Comparison of ENCODE assay signal across 8 cellular contexts in the genomic region with DNA sequence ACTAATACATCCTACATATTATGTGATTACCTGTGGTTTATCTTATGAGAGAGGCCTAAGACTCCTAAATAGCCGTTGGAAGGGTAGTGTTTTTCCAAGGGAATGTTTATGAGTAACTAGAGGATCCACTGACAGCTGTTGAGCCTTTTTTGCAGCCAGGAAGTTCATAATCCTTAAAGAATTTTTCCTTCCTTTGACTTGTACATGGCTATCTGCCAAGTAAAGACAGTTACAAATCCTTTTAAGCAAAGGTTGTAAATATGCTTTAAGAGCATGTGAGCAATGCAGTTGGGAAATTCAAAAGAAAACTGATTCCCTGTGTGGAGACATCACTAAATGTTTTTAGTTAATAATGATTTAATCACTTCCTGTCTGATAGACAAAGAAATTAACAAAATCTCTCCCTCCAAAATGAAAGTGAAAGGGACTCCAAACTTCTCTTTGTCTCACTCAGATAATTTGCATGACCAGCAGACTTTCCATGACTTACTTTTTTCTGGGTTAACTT.
DNase-seq lines count a peak whose midpoint lies in the region; ATAC-seq, FAIRE-seq and TF ChIP-seq lines count a peak whose summit lies in the region.

No MANE protein-coding gene starts in this region.

- no peak for TF ChIP-seq CTCF in A673 (conservative IDR thresholded peaks at IDR 0.05; ENCODE audit: low read depth, low read length)
- no peak for TF ChIP-seq CTCF in SK-N-SH (IDR thresholded peaks at IDR 0.05)

- H3K4me1 ChIP-seq in A673 (ENCODE audit: insufficient read depth, low read length, poor library complexity, severe bottlenecking): peaks cover 48% of the 10 kb centered on the region
- H3K4me1 ChIP-seq in SK-N-SH (ENCODE audit: control insufficient read depth in 1 of 2, insufficient read depth in 2 of 2, low read depth in 1 of 2, low read length in 1 of 2): peaks cover 3 to 18% of the 10 kb centered on the region in 2 experiments; a peak in 3 of 4 replicates

- H3K27ac ChIP-seq in A673 (ENCODE audit: low read depth, low read length, poor library complexity, severe bottlenecking) (peak overlapping the region; percentile 57), SK-N-SH (ENCODE audit: low read depth in 2 of 2, low read length in 1 of 2) (peak overlapping the region; percentile 78 to 82; a peak in 3 of 4 replicates)

- peak overlapping the region; percentile 6; the same call in 1 of the 2 replicates for H3K9ac ChIP-seq in SK-N-SH

- POLR2A ChIA-PET in A673 (lab: Charles Lee; ENCODE audit: low non-redundant PET): no interaction called here
- POLR2A ChIA-PET in SK-N-SH (lab: Yijun Ruan, JAX): no interaction called here

- TF ChIP-seq EP300 in SK-N-SH (IDR thresholded peaks at IDR 0.05; ENCODE audit: borderline replicate concordance in 1 of 2, low read depth in 1 of 2, low read length in 1 of 2): peak in 1 of 2 experiments; percentile 89; a peak in 2 of 4 replicates

- H3K4me3 ChIP-seq in A673 (ENCODE audit: low read depth, low read length, poor library complexity, severe bottlenecking) (peak overlapping the region; percentile 15), SK-N-SH (ENCODE audit: low read depth in 2 of 2, low read length in 1 of 2) (peak overlapping the region; percentile 23 to 47; a peak in 3 of 4 replicates)

- H3K36me3 ChIP-seq in A673 (ENCODE audit: insufficient read depth, low read length, poor library complexity, severe bottlenecking) (no peaks in the 10 kb centered on the region), SK-N-SH (replicated peaks in 1 of 2; ENCODE audit: control insufficient read depth in 1 of 2, insufficient read depth in 2 of 2, low read length in 1 of 2) (no peaks in the 10 kb centered on the region)

- peaks cover 13% of the 10 kb centered on the region for H3F3A ChIP-seq in SK-N-SH (replicated peaks; ENCODE audit: insufficient read depth)

- no peak for FAIRE-seq in urothelium cell line (lab: Jason Lieb, UNC)

- intact Hi-C loops in A673 (cut with micrococcal nuclease; ENCODE audit: unreplicated experiment): loop anchor here (5.0 to 10.0 kb wide), 2 partner anchors 245 to 403 kb away; no protein-coding TSS in a partner anchor

- no peak for TF ChIP-seq RAD21 in SK-N-SH (IDR thresholded peaks at IDR 0.05; ENCODE audit: low read length)

- H3K9me2 ChIP-seq in SK-N-SH: no peaks in the 10 kb centered on the region

- ATAC-seq in GM18519 (IDR thresholded peaks at IDR 0.05; ENCODE audit: low FRiP score, unreplicated experiment) (peak; percentile 81), HG03175 (IDR thresholded peaks at IDR 0.05; ENCODE audit: unreplicated experiment) (peak; percentile 79), HG03521 (IDR thresholded peaks at IDR 0.05; ENCODE audit: unreplicated experiment) (no peak)

- peak overlapping the region; percentile 35 for H2AFZ ChIP-seq in SK-N-SH (ENCODE audit: low read depth)

- CTCF ChIA-PET in A673 (lab: Charles Lee): no interaction called here
- CTCF ChIA-PET in SK-N-SH (lab: Yijun Ruan, JAX): interaction anchor here (0.7 kb wide), 1 partner anchor 11 kb away, joined by 3 read pairs; no protein-coding TSS in a partner anchor

- peak overlapping the region; percentile 5 for H3K4me2 ChIP-seq in SK-N-SH

- 11% methylated on average over 1 of the region's 1 CpG for WGBS in SK-N-SH (ENCODE audit: low lambda C conversion rate)

- H3K79me2 ChIP-seq in SK-N-SH (ENCODE audit: insufficient read depth): no peaks in the 10 kb centered on the region

- DNase-seq in A673 (ENCODE audit: low spot score) (peak; percentile 95), SK-N-SH (no peak), foreskin melanocyte (peak; percentile 53), urothelium cell line (ENCODE audit: low spot score) (peak; percentile 53), NCI-H1930 (lab: John Stamatoyannopoulos, UW) (no peak)

- BruUV-seq in A673 (replicated peaks; lab: Mats Ljungman, UMichigan): no TSS peak

- H3K27me3 ChIP-seq in A673 (replicated peaks; ENCODE audit: insufficient read depth, low read depth, low read length, poor library complexity): no peaks in the 10 kb centered on the region
- H3K27me3 ChIP-seq in SK-N-SH (ENCODE audit: insufficient read depth): no peaks in the 10 kb centered on the region

- H3K9me3 ChIP-seq in A673 (ENCODE audit: low read depth, low read length, poor library complexity, severe bottlenecking) (no peaks in the 10 kb centered on the region), SK-N-SH (no peaks in the 10 kb centered on the region)

- H4K20me1 ChIP-seq in SK-N-SH (ENCODE audit: insufficient read depth): no peaks in the 10 kb centered on the region

TF ChIP-seq in SK-N-SH, 30 proteins besides CTCF, POLR2A, EP300 and RAD21 (continues in another document):
- TF ChIP-seq SMC3 (IDR thresholded peaks at IDR 0.05; ENCODE audit: low read depth, low read length): no peak
- TF ChIP-seq SIN3A (IDR thresholded peaks at IDR 0.05; ENCODE audit: borderline replicate concordance, low read depth, low read length): 0 out of 2 replicates have a peak, but pooled peaks have one; percentile 65
- TF ChIP-seq, protein P1, sequence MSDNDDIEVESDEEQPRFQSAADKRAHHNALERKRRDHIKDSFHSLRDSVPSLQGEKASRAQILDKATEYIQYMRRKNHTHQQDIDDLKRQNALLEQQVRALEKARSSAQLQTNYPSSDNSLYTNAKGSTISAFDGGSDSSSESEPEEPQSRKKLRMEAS (IDR thresholded peaks at IDR 0.05; ENCODE audit: low read depth): peak; percentile 80
- TF ChIP-seq TAF1 (IDR thresholded peaks at IDR 0.05; ENCODE audit: borderline replicate concordance, low read depth, low read length): no peak
- TF ChIP-seq, protein P2, sequence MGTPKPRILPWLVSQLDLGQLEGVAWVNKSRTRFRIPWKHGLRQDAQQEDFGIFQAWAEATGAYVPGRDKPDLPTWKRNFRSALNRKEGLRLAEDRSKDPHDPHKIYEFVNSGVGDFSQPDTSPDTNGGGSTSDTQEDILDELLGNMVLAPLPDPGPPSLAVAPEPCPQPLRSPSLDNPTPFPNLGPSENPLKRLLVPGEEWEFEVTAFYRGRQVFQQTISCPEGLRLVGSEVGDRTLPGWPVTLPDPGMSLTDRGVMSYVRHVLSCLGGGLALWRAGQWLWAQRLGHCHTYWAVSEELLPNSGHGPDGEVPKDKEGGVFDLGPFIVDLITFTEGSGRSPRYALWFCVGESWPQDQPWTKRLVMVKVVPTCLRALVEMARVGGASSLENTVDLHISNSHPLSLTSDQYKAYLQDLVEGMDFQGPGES (IDR thresholded peaks at IDR 0.05; ENCODE audit: low read depth, low read length): no peak
- TF ChIP-seq, protein P3, sequence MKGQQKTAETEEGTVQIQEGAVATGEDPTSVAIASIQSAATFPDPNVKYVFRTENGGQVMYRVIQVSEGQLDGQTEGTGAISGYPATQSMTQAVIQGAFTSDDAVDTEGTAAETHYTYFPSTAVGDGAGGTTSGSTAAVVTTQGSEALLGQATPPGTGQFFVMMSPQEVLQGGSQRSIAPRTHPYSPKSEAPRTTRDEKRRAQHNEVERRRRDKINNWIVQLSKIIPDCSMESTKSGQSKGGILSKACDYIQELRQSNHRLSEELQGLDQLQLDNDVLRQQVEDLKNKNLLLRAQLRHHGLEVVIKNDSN (IDR thresholded peaks at IDR 0.05; ENCODE audit: borderline replicate concordance, low read depth): no peak
- TF ChIP-seq FOSL2 (IDR thresholded peaks at IDR 0.05; ENCODE audit: borderline replicate concordance, low read depth): peak; percentile 58; the same call in 1 of the 2 replicates
- TF ChIP-seq TCF12 (IDR thresholded peaks at IDR 0.05): peak; percentile 93
- TF ChIP-seq POLR2AphosphoS5 (IDR thresholded peaks at IDR 0.05; ENCODE audit: low read depth, low read length): peak; percentile 71; the same call in 1 of the 2 replicates
- peak; percentile 28; the same call in 1 of the 2 replicates for TF ChIP-seq RXRA (IDR thresholded peaks at IDR 0.05; ENCODE audit: borderline replicate concordance, low read depth)
- TF ChIP-seq JUND (IDR thresholded peaks at IDR 0.05): peak; percentile 79
- no peak for TF ChIP-seq GATA2 (CRISPR knock-in tag; IDR thresholded peaks at IDR 0.05)
- TF ChIP-seq, protein P4, sequence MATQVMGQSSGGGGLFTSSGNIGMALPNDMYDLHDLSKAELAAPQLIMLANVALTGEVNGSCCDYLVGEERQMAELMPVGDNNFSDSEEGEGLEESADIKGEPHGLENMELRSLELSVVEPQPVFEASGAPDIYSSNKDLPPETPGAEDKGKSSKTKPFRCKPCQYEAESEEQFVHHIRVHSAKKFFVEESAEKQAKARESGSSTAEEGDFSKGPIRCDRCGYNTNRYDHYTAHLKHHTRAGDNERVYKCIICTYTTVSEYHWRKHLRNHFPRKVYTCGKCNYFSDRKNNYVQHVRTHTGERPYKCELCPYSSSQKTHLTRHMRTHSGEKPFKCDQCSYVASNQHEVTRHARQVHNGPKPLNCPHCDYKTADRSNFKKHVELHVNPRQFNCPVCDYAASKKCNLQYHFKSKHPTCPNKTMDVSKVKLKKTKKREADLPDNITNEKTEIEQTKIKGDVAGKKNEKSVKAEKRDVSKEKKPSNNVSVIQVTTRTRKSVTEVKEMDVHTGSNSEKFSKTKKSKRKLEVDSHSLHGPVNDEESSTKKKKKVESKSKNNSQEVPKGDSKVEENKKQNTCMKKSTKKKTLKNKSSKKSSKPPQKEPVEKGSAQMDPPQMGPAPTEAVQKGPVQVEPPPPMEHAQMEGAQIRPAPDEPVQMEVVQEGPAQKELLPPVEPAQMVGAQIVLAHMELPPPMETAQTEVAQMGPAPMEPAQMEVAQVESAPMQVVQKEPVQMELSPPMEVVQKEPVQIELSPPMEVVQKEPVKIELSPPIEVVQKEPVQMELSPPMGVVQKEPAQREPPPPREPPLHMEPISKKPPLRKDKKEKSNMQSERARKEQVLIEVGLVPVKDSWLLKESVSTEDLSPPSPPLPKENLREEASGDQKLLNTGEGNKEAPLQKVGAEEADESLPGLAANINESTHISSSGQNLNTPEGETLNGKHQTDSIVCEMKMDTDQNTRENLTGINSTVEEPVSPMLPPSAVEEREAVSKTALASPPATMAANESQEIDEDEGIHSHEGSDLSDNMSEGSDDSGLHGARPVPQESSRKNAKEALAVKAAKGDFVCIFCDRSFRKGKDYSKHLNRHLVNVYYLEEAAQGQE (IDR thresholded peaks at IDR 0.05; ENCODE audit: low read depth, low read length): no peak
- peak; percentile 98 for TF ChIP-seq FOXM1 (IDR thresholded peaks at IDR 0.05; ENCODE audit: low read depth)
- 0 out of 2 replicates have a peak, but pooled peaks have one; percentile 23 for TF ChIP-seq MEF2A (IDR thresholded peaks at IDR 0.05; ENCODE audit: borderline replicate concordance, low read depth)
- no peak for TF ChIP-seq YY1 (IDR thresholded peaks at IDR 0.05; ENCODE audit: low read depth)
- TF ChIP-seq EZH2phosphoT487 (IDR thresholded peaks at IDR 0.05; ENCODE audit: borderline replicate concordance, low read depth): no peak
- no peak for TF ChIP-seq NRF1 (IDR thresholded peaks at IDR 0.05; ENCODE audit: low read depth, low read length)

Comparison
In these comparisons a context has a peak if more than half of its experiments do, and no peak if none do; other contexts are left out.
1. DNase-seq: peak in A673 (single experiment), foreskin melanocyte (single experiment) and urothelium cell line (single experiment); none in SK-N-SH (single experiment) and NCI-H1930 (0 of 2).